Comparison of ENCODE assay signal across 8 cellular contexts in the genomic region with DNA sequence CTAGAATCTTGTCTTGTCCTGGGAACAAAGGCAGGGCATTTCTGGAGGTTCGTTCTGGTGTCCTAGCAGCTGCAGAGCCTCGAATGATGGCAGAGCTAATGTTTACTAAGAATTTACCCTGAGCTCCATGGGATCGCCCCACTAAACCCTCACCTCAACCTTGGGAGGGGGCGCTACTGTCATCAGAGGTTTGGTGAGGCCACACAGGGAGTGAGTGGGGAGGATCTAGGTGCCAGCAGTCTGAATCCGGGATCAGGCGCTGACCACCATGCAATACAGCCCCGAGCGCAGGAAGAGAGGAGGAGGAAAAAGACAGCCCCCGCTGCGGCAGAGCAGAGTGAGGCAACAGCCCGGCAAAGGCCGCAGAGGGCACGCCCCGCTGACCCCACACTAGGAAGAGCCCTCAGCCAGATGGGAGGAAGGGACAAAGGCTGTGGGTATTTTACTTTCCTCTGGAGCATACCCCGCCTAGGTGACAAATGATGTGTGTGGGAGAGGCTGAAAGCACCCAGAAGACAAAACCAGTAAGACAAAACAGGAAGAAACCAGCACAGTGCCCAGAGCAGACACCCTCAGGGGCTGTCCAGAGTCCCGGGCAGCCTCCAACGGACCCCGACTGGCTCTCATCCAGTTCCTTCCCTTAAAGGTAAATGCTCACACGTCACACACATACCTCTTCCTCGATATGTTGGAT.
DNase-seq lines count a peak whose midpoint lies in the region; ATAC-seq and TF ChIP-seq lines count a peak whose summit lies in the region.

No MANE protein-coding gene starts in this region.

- POLR2A ChIA-PET in GM10248 (lab: Yijun Ruan, JAX) = no interaction called here
- POLR2A ChIA-PET in HEK293 (lab: Yijun Ruan, JAX) = no interaction called here

- H3K4me1 ChIP-seq in HEK293 (ENCODE audit: control insufficient read depth, insufficient read depth, low read length) (no peaks in the 10 kb centered on the region), thymus (ENCODE audit: control insufficient read depth, insufficient read depth, low read length) (peaks cover 68% of the 10 kb centered on the region), tibial artery (peaks cover 0 to 28% (median 14%) of the 10 kb centered on the region in 4 donors)

- TF ChIP-seq CTCF in GM10248 (IDR thresholded peaks at IDR 0.05; ENCODE audit: control extremely low read depth, extremely low read depth, low read depth, missing control alignments) (no peak), HEK293 (tag by site-specific recombination; IDR thresholded peaks at IDR 0.05) (no peak), tibial artery (IDR thresholded peaks at IDR 0.05) (no peak)

- no peaks in the 10 kb centered on the region for H3K9me3 ChIP-seq in HEK293 (ENCODE audit: control insufficient read depth, insufficient read depth, low read depth, low read length)
- no peaks in the 10 kb centered on the region for H3K9me3 ChIP-seq in thymus (ENCODE audit: control insufficient read depth)
- H3K9me3 ChIP-seq in tibial artery = no peaks in the 10 kb centered on the region

- ATAC-seq in left ventricle myocardium superior = peak; percentile 4

- 67% methylated on average over 20 of the region's 20 CpGs for WGBS in thymus

- peaks cover 0 to 6% of the 10 kb centered on the region in 2 experiments; a peak in 1 of 3 replicates for H3K36me3 ChIP-seq in HEK293 (ENCODE audit: control insufficient read depth in 2 of 2, insufficient read depth in 1 of 2, low read length in 2 of 2)
- H3K36me3 ChIP-seq in thymus (ENCODE audit: control insufficient read depth, insufficient read depth) = peaks cover 32% of the 10 kb centered on the region
- no peaks in the 10 kb centered on the region for H3K36me3 ChIP-seq in tibial artery

- H3K4me3 ChIP-seq in HEK293 (ENCODE audit: low read depth, low read length) (no peak overlapping the region), thymus (ENCODE audit: low read length) (no peak overlapping the region), tibial artery (no peak overlapping the region)

- H3K27me3 ChIP-seq in thymus (ENCODE audit: control insufficient read depth, insufficient read depth) (no peaks in the 10 kb centered on the region), tibial artery (no peaks in the 10 kb centered on the region)

- intact Hi-C loops in left ventricle myocardium superior (cut with micrococcal nuclease) = loop anchor here (10.0 kb wide), 1 partner anchor 104 kb away; a partner anchor contains a TSS
- intact Hi-C loops in tibial artery (cut with DNase I; ENCODE audit: low total_unique reads) = no loop called here

- DNase-seq in GM10248 (ENCODE audit: extremely low spot score) = peak; percentile 67
- peak; percentile 93 for DNase-seq in SKM-1 treated with dmso at 0.1 percent for 144 hours (lab: John Stamatoyannopoulos, UW; ENCODE audit: unreplicated experiment)
- peak; percentile 64 for DNase-seq in left ventricle myocardium superior
- no peak for DNase-seq in HPDE6-E6E7 (ENCODE audit: extremely low spot score)
- no peak for DNase-seq in tibial artery
- DNase-seq in SHP77 treated with DMSO at 0.1 percent for 48 hours (lab: John Stamatoyannopoulos, UW) = no peak

- CTCF ChIA-PET in GM10248 (lab: Yijun Ruan, JAX) (interaction anchor here (1.3 kb wide), 1 partner anchor 14 kb away, joined by 3 read pairs; no protein-coding TSS in a partner anchor), HEK293 (lab: Yijun Ruan, JAX) (no interaction called here)

- H3K27ac ChIP-seq in HEK293 (ENCODE audit: extremely low read depth, low read depth, low read length) (no peak overlapping the region), thymus (ENCODE audit: low read depth) (peak overlapping the region; percentile 56), tibial artery (no peak overlapping the region)

TF ChIP-seq in HEK293, 187 proteins besides CTCF, POLR2A, EP300 and RAD21:
- 0 out of 2 replicates have a peak, but pooled peaks have one; percentile 10 for TF ChIP-seq ZFHX2 (tag by site-specific recombination; conservative IDR thresholded peaks at IDR 0.05)
- no peak for TF ChIP-seq ZNF138 (tag by site-specific recombination; IDR thresholded peaks at IDR 0.05; ENCODE audit: borderline replicate concordance)
TF ChIP-seq in HEK293: peak in this region for 1.

Comparison
In these comparisons a context has a peak if more than half of its experiments do, and no peak if none do; other contexts are left out.
1. DNase-seq: peak in GM10248 (single experiment), SKM-1 treated with dmso at 0.1 percent for 144 hours (single experiment) and left ventricle myocardium superior (single experiment); none in HPDE6-E6E7 (single experiment), tibial artery (0 of 2) and SHP77 treated with DMSO at 0.1 percent for 48 hours (single experiment).